Comparison of ENCODE assay signal across 1 cellular context in the genomic region with DNA sequence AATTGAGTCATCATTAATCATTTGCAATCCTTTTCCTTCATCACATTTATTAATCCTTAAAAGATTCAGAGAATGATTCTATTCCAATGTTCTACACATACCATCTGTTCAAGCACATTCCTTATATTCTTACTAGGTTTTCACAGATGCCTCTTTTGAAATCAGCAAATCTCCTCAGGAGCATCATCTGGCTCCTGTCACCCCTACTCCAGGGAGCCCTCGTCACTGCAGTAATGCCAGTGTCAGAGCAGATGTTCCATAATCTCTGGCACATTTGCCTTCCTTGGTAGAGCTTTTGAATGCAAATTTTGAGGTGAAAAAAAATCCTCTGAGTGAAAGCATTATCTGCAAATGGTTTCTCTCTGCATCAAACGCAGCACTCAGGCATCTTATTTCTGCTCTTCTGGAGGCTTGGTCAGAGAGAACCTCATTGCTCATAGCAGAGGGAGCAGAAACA.
TF ChIP-seq lines count a peak whose summit lies in the region.

No MANE protein-coding gene starts in this region.

TF ChIP-seq in SK-N-SH, 30 proteins besides CTCF, POLR2A, EP300 and RAD21 (continued from another document):
- TF ChIP-seq, protein P1, sequence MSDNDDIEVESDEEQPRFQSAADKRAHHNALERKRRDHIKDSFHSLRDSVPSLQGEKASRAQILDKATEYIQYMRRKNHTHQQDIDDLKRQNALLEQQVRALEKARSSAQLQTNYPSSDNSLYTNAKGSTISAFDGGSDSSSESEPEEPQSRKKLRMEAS (IDR thresholded peaks at IDR 0.05; ENCODE audit: low read depth), result no peak
- TF ChIP-seq FOSL2 (IDR thresholded peaks at IDR 0.05; ENCODE audit: borderline replicate concordance, low read depth) (no peak), SIN3A (IDR thresholded peaks at IDR 0.05; ENCODE audit: borderline replicate concordance, low read depth, low read length) (no peak), TCF12 (IDR thresholded peaks at IDR 0.05) (no peak), RXRA (IDR thresholded peaks at IDR 0.05; ENCODE audit: borderline replicate concordance, low read depth) (no peak), RFX5 (IDR thresholded peaks at IDR 0.05; ENCODE audit: low read length) (no peak), FOXM1 (IDR thresholded peaks at IDR 0.05; ENCODE audit: low read depth) (no peak), JUND (IDR thresholded peaks at IDR 0.05) (no peak), RCOR1 (IDR thresholded peaks at IDR 0.05; ENCODE audit: low read length) (peak; percentile 74; the same call in 1 of the 2 replicates)
- TF ChIP-seq, protein P2, sequence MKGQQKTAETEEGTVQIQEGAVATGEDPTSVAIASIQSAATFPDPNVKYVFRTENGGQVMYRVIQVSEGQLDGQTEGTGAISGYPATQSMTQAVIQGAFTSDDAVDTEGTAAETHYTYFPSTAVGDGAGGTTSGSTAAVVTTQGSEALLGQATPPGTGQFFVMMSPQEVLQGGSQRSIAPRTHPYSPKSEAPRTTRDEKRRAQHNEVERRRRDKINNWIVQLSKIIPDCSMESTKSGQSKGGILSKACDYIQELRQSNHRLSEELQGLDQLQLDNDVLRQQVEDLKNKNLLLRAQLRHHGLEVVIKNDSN (IDR thresholded peaks at IDR 0.05; ENCODE audit: borderline replicate concordance, low read depth), result no peak
- TF ChIP-seq, protein P3, sequence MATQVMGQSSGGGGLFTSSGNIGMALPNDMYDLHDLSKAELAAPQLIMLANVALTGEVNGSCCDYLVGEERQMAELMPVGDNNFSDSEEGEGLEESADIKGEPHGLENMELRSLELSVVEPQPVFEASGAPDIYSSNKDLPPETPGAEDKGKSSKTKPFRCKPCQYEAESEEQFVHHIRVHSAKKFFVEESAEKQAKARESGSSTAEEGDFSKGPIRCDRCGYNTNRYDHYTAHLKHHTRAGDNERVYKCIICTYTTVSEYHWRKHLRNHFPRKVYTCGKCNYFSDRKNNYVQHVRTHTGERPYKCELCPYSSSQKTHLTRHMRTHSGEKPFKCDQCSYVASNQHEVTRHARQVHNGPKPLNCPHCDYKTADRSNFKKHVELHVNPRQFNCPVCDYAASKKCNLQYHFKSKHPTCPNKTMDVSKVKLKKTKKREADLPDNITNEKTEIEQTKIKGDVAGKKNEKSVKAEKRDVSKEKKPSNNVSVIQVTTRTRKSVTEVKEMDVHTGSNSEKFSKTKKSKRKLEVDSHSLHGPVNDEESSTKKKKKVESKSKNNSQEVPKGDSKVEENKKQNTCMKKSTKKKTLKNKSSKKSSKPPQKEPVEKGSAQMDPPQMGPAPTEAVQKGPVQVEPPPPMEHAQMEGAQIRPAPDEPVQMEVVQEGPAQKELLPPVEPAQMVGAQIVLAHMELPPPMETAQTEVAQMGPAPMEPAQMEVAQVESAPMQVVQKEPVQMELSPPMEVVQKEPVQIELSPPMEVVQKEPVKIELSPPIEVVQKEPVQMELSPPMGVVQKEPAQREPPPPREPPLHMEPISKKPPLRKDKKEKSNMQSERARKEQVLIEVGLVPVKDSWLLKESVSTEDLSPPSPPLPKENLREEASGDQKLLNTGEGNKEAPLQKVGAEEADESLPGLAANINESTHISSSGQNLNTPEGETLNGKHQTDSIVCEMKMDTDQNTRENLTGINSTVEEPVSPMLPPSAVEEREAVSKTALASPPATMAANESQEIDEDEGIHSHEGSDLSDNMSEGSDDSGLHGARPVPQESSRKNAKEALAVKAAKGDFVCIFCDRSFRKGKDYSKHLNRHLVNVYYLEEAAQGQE (IDR thresholded peaks at IDR 0.05; ENCODE audit: low read depth, low read length), result no peak
- TF ChIP-seq, protein P4, sequence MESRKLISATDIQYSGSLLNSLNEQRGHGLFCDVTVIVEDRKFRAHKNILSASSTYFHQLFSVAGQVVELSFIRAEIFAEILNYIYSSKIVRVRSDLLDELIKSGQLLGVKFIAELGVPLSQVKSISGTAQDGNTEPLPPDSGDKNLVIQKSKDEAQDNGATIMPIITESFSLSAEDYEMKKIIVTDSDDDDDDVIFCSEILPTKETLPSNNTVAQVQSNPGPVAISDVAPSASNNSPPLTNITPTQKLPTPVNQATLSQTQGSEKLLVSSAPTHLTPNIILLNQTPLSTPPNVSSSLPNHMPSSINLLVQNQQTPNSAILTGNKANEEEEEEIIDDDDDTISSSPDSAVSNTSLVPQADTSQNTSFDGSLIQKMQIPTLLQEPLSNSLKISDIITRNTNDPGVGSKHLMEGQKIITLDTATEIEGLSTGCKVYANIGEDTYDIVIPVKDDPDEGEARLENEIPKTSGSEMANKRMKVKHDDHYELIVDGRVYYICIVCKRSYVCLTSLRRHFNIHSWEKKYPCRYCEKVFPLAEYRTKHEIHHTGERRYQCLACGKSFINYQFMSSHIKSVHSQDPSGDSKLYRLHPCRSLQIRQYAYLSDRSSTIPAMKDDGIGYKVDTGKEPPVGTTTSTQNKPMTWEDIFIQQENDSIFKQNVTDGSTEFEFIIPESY (IDR thresholded peaks at IDR 0.05; ENCODE audit: borderline replicate concordance, low read depth), result no peak
